10 cellular contexts compared by ENCODE assay signal in genomic region chr1:171141336-171142051, GRCh38. TPM values are rescaled to one million over a fixed set of nuclear protein-coding genes. Genes with fewer than 3 reads are reported as not detected.
DNase-seq lines count a peak whose midpoint lies in the region; ATAC-seq, FAIRE-seq and TF ChIP-seq lines count a peak whose summit lies in the region.
"Had no signal": no experiment of that assay in that cellular context is flagged by ENCODE, and none has a peak within 500 bp of the region (broad histone marks: within the 10 kb centered on the region; RNA-seq: fewer than 3 reads in every experiment).

No MANE protein-coding gene starts in this region.

- peaks cover 13% of the 10 kb centered on the region for H3K4me1 ChIP-seq in IMR-90 (ENCODE audit: control insufficient read depth, insufficient read depth, low read length)
- H3K4me1 ChIP-seq in HepG2 (ENCODE audit: insufficient read depth, low read length) = peaks cover 23% of the 10 kb centered on the region
- peaks cover 24% of the 10 kb centered on the region for H3K4me1 ChIP-seq in stomach smooth muscle (ENCODE audit: control insufficient read depth, insufficient read depth, low read length)

- no peaks in the 10 kb centered on the region for H4K20me1 ChIP-seq in IMR-90 (ENCODE audit: insufficient read depth, low read length)
- H4K20me1 ChIP-seq in HepG2 (ENCODE audit: insufficient read depth, low read length) = no peaks in the 10 kb centered on the region

- H3K36me3 ChIP-seq in IMR-90 (ENCODE audit: control insufficient read depth, insufficient read depth, low read length) (no peaks in the 10 kb centered on the region), HepG2 (replicated peaks in 1 of 2; ENCODE audit: control insufficient read depth in 1 of 2, insufficient read depth in 2 of 2, low read length in 2 of 2) (no peaks in the 10 kb centered on the region), stomach smooth muscle (ENCODE audit: control insufficient read depth in 2 of 2, insufficient read depth in 2 of 2, low read length in 2 of 2) (no peaks in the 10 kb centered on the region)

- FAIRE-seq in HepG2 (lab: Jason Lieb, UNC) = no peak
- FAIRE-seq: GM12892 had no signal

- H3K27me3 ChIP-seq in IMR-90 (ENCODE audit: control insufficient read depth, insufficient read depth, low read length) (no peaks in the 10 kb centered on the region), HepG2 (ENCODE audit: control insufficient read depth in 1 of 2, insufficient read depth in 2 of 2, low read length in 2 of 2) (no peaks in the 10 kb centered on the region), stomach smooth muscle (ENCODE audit: control insufficient read depth in 1 of 2, insufficient read depth in 2 of 2, low read length in 2 of 2) (no peaks in the 10 kb centered on the region)

- H3K9me3 ChIP-seq in IMR-90 (ENCODE audit: control insufficient read depth, insufficient read depth, low read length) = no peaks in the 10 kb centered on the region
- H3K9me3 ChIP-seq in HepG2 (ENCODE audit: low read length) = no peaks in the 10 kb centered on the region
- no peaks in the 10 kb centered on the region for H3K9me3 ChIP-seq in stomach smooth muscle (ENCODE audit: control insufficient read depth in 2 of 2, low read length in 2 of 2)

- H3K4me3 ChIP-seq in IMR-90 (ENCODE audit: insufficient read depth, low read depth, low read length) = no peak overlapping the region
- H3K4me3 ChIP-seq in choroid plexus epithelial cell (ENCODE audit: low read depth, low read length) = no peak overlapping the region
- no peak overlapping the region for H3K4me3 ChIP-seq in HepG2 (replicated peaks in 1 of 3; ENCODE audit: insufficient read depth in 1 of 3, low read depth in 2 of 3, low read length in 3 of 3)
- H3K4me3 ChIP-seq in stomach smooth muscle (ENCODE audit: low read length in 2 of 2) = peak overlapping the region in 1 of 2 donors; percentile 31

- TF ChIP-seq EP300 in HepG2 (IDR thresholded peaks at IDR 0.05; ENCODE audit: low read depth in 2 of 2, low read length in 2 of 2) (no peak), HepG2 (CRISPR knock-in tag; IDR thresholded peaks at IDR 0.05; ENCODE audit: borderline replicate concordance) (no peak)

- DNase-seq in IMR-90 (peak; percentile 96), choroid plexus epithelial cell (ENCODE audit: low read depth) (peak; percentile 98), HepG2 (ENCODE audit: low spot score) (no peak), cerebellum (ENCODE audit: low spot score) (no peak), NCI-H1417 treated with DMSO at 0.1 percent for 48 hours (lab: John Stamatoyannopoulos, UW) (no peak), NCI-H187 treated with DMSO at 0.1 percent for 48 hours (lab: John Stamatoyannopoulos, UW) (no peak), amygdala (lab: John Stamatoyannopoulos, UW) (no peak)

- in situ Hi-C loops in IMR-90 (cut with MboI; ENCODE audit: low sequenced_read_pairs) (no loop called here), HepG2 (cut with HindIII; ENCODE audit: extremely low pct_ligation_motif_present, low pct_unique_long_range_greater_than_20kb) (no loop called here)

- 0 out of 3 replicates have a peak overlapping the region, but pooled peaks have one; percentile 29 for H2BK15ac ChIP-seq in IMR-90 (ENCODE audit: low read depth, low read length)

- H2AK5ac ChIP-seq in IMR-90 (ENCODE audit: low read depth, low read length) = peak overlapping the region; percentile 31; the same call in 1 of the 2 replicates

- CTCF ChIA-PET in IMR-90 (lab: Yijun Ruan, JAX) = interaction anchor here (0.5 to 1.6 kb wide), 10 partner anchors 11 to 1592 kb away, joined by 3 to 6 read pairs (median 4); no protein-coding TSS in a partner anchor
- CTCF ChIA-PET in HepG2 (lab: Yijun Ruan, JAX; ENCODE audit: low intra/inter-chr PET ratio, low total read pairs) = no interaction called here

- intact Hi-C loops in IMR-90 (cut with micrococcal nuclease) (loop anchor here (1.0 to 5.0 kb wide), 7 partner anchors 8 to 171 kb away; partner anchors contain the start of gene FMO4), HepG2 (cut with micrococcal nuclease; ENCODE audit: unreplicated experiment) (no loop called here)

- H3K9me1 ChIP-seq in IMR-90 (ENCODE audit: insufficient read depth, low read length) = no peaks in the 10 kb centered on the region; the same call in 1 of the 2 replicates

- H4K91ac ChIP-seq in IMR-90 (ENCODE audit: insufficient read depth, low read depth, low read length) = peak overlapping the region; percentile 53

- peak overlapping the region; percentile 58 to 64; a peak in 3 of 4 replicates for H4K8ac ChIP-seq in IMR-90 (ENCODE audit: low read depth in 2 of 2, low read length in 2 of 2)

- peak overlapping the region; percentile 66; the same call in 1 of the 2 replicates for H3K14ac ChIP-seq in IMR-90 (replicated peaks; ENCODE audit: low read depth, low read length)

- POLR2A ChIA-PET in IMR-90 (lab: Charles Lee; ENCODE audit: unreplicated experiment) = interaction anchor here (0.8 to 1.3 kb wide), 2 partner anchors 14 to 60 kb away, joined by 3 to 4 read pairs; no protein-coding TSS in a partner anchor
- POLR2A ChIA-PET in HepG2 (lab: Yijun Ruan, JAX) = no interaction called here

- no CpG with 5 or more reads among the region's 4 CpGs for WGBS in IMR-90 (ENCODE audit: extremely low coverage in 2 of 2, insufficient read length in 1 of 2), 2 experiments
- 15% methylated on average over 3 of the region's 4 CpGs for WGBS in HepG2 (ENCODE audit: low lambda C conversion rate)

- H3K79me1 ChIP-seq in IMR-90 (ENCODE audit: low read depth in 1 of 2, low read length in 2 of 2) = no peaks in the 10 kb centered on the region

- peak; percentile 93 for ATAC-seq in IMR-90 (ENCODE audit: low read depth)
- ATAC-seq in HepG2 = peak; percentile 69

- no peaks in the 10 kb centered on the region for H3K79me2 ChIP-seq in HepG2 (ENCODE audit: insufficient read depth, low read length)

- peak overlapping the region; percentile 41 for H3K4me2 ChIP-seq in IMR-90 (ENCODE audit: low read depth, low read length)
- H3K4me2 ChIP-seq in HepG2 (ENCODE audit: low read depth, low read length) = 0 out of 2 replicates have a peak overlapping the region, but pooled peaks have one; percentile 20

- H2BK20ac ChIP-seq in IMR-90 (ENCODE audit: low read depth, low read length) = peak overlapping the region; percentile 68; the same call in 1 of the 2 replicates

- TF ChIP-seq RAD21 in IMR-90 (IDR thresholded peaks at IDR 0.05; ENCODE audit: low read length) (no peak; the same call in 1 of the 2 replicates), HepG2 (CRISPR knock-in tag; IDR thresholded peaks at IDR 0.05) (no peak)

- TF ChIP-seq CTCF in IMR-90 (conservative IDR thresholded peaks at IDR 0.05; ENCODE audit: low read depth, low read length) (peak; percentile 44), choroid plexus epithelial cell (conservative IDR thresholded peaks at IDR 0.05; ENCODE audit: low read depth, low read length) (peak; percentile 72), HepG2 (CRISPR knock-in tag; IDR thresholded peaks at IDR 0.05) (no peak)

- no peak overlapping the region; the same call in 1 of the 2 replicates for H3K56ac ChIP-seq in IMR-90 (ENCODE audit: extremely low read depth, insufficient read depth, low read length)

- H2AK9ac ChIP-seq in IMR-90 (replicated peaks; ENCODE audit: low read depth, low read length, poor library complexity) = no peak overlapping the region

- H3K9ac ChIP-seq in IMR-90 (ENCODE audit: low read depth, low read length) = peak overlapping the region; percentile 57
- H3K9ac ChIP-seq in HepG2 (ENCODE audit: insufficient read depth, low read depth, low read length) = no peak overlapping the region
- no peak overlapping the region for H3K9ac ChIP-seq in stomach smooth muscle (ENCODE audit: low read length in 2 of 2)

- H2AFZ ChIP-seq in IMR-90 (replicated peaks; ENCODE audit: low read length, poor library complexity) (no peak overlapping the region), HepG2 (ENCODE audit: low read length) (no peak overlapping the region)

- H4K5ac ChIP-seq in IMR-90 (ENCODE audit: low read depth, low read length) = peak overlapping the region; percentile 92

- H2BK5ac ChIP-seq in IMR-90 (ENCODE audit: low read depth, low read length, poor library complexity, severe bottlenecking) = peak overlapping the region; percentile 70

- BruUV-seq in IMR-90 (replicated peaks; lab: Mats Ljungman, UMichigan) (no TSS peak), HepG2 (replicated peaks; lab: Mats Ljungman, UMichigan) (no TSS peak)

- dilution Hi-C loops in IMR-90 (cut with HindIII; ENCODE audit: low sequenced_read_pairs, unreplicated experiment) = no loop called here

- no peak for TF ChIP-seq POLR2A in IMR-90 (IDR thresholded peaks at IDR 0.05; ENCODE audit: low read depth, low read length)
- no peak for TF ChIP-seq POLR2A in HepG2 (IDR thresholded peaks at IDR 0.05; ENCODE audit: insufficient read depth in 1 of 2, low read depth in 2 of 2, low read length in 2 of 2)

- H3K27ac ChIP-seq in IMR-90 (ENCODE audit: insufficient read depth, low read length) = peak overlapping the region; percentile 88
- peak overlapping the region; percentile 44 for H3K27ac ChIP-seq in HepG2 (ENCODE audit: extremely low read length, insufficient read depth, low read length)
- H3K27ac ChIP-seq in stomach smooth muscle (ENCODE audit: low read length) = peak overlapping the region; percentile 74

- peak overlapping the region; percentile 34 for H3K18ac ChIP-seq in IMR-90 (ENCODE audit: low read depth, low read length)

- peak overlapping the region; percentile 64 for H2BK120ac ChIP-seq in IMR-90 (ENCODE audit: low read depth, low read length)

- peak overlapping the region; percentile 52; the same call in 1 of the 2 replicates for H3K4ac ChIP-seq in IMR-90 (ENCODE audit: low read depth, low read length)

- peak overlapping the region; percentile 54; the same call in 1 of the 2 replicates for H3K23ac ChIP-seq in IMR-90 (ENCODE audit: low read depth, low read length)

RNA-seq across cellular contexts. Expression of gene FMO2, which starts 43.6 kb away (rescaled TPM):
- total RNA-seq in IMR-90 (2012; rRNA removed) = under 0.01 TPM in 2 replicates
- 0.05 TPM in 1 of 2 replicates, not detected in the other for polyA plus RNA-seq in IMR-90 (2012; rRNA removed)
- 0.01 TPM in 1 of 2 replicates, not detected in the other for polyA plus RNA-seq in IMR-90 (2012; cell fraction: cytosol; rRNA removed)
- 0.56 TPM in 1 of 2 replicates, not detected in the other for polyA plus RNA-seq in IMR-90 (2012; cell fraction: nucleus; rRNA removed; ENCODE audit: low replicate concordance)
- not detected in 2 replicates for total RNA-seq in HepG2 (2016; rRNA removed; fragmentation: Illumina TruSeq; extraction: Trizol)
- not detected in 2 replicates for total RNA-seq in HepG2 (2016; cell fraction: cytosol; rRNA removed; fragmentation: Illumina TruSeq; extraction: Trizol; ENCODE audit: low read depth)
- total RNA-seq in HepG2 (2016; cell fraction: insoluble cytoplasmic fraction; rRNA removed; fragmentation: Illumina TruSeq; extraction: Trizol) = not detected in 2 replicates
- not detected in 2 replicates for total RNA-seq in HepG2 (2016; cell fraction: membrane; rRNA removed; fragmentation: Illumina TruSeq; extraction: Trizol)
- total RNA-seq in HepG2 (2016; cell fraction: nucleus; rRNA removed; fragmentation: Illumina TruSeq; extraction: Trizol) = not detected in 2 replicates
- polyA plus RNA-seq in HepG2 (2011; rRNA removed) = not detected in 2 replicates
- not detected in 2 replicates for polyA plus RNA-seq in HepG2 (2011; cell fraction: cytosol; rRNA removed)
- polyA plus RNA-seq in HepG2 (2011; cell fraction: nucleus; rRNA removed) = not detected in 2 replicates
- polyA plus RNA-seq in HepG2 (2012) = not detected in 2 replicates
- polyA plus RNA-seq in HepG2 (2016; cell fraction: cytosol; fragmentation: Illumina TruSeq; extraction: Trizol; ENCODE audit: low read depth) = not detected in 2 replicates
- polyA plus RNA-seq in HepG2 (2016; cell fraction: insoluble cytoplasmic fraction; fragmentation: Illumina TruSeq; extraction: Trizol; ENCODE audit: low read depth) = not detected in 2 replicates
- polyA plus RNA-seq in HepG2 (2016; cell fraction: membrane; fragmentation: Illumina TruSeq; extraction: Trizol; ENCODE audit: low read depth) = not detected in 2 replicates
- not detected in 2 replicates for polyA plus RNA-seq in HepG2 (2016; cell fraction: nucleus; fragmentation: Illumina TruSeq; extraction: Trizol; ENCODE audit: insufficient read depth, low read depth)
- not detected in 2 replicates for polyA minus RNA-seq in HepG2 (2011; rRNA and poly(A)+ RNA removed; ENCODE audit: low replicate concordance)
- polyA minus RNA-seq in HepG2 (2011; cell fraction: cytosol; rRNA and poly(A)+ RNA removed) = not detected in 2 replicates
- not detected in 2 replicates for polyA minus RNA-seq in HepG2 (2011; cell fraction: nucleus; rRNA and poly(A)+ RNA removed)
- total RNA-seq in cerebellum = 0.36 TPM
- total RNA-seq: mononuclear cell had no signal

RNA-seq across cellular contexts. Expression of gene FMO3, which starts 50.8 kb away (rescaled TPM):
- total RNA-seq in IMR-90 (2012; rRNA removed) = under 0.01 TPM in 1 of 2 replicates, not detected in the other
- 0.04 and 0.10 TPM in 2 replicates for polyA plus RNA-seq in IMR-90 (2012; rRNA removed)
- 0.03 TPM in 2 replicates for polyA plus RNA-seq in IMR-90 (2012; cell fraction: cytosol; rRNA removed)
- 0.09 TPM in 1 of 2 replicates, not detected in the other for polyA plus RNA-seq in IMR-90 (2012; cell fraction: nucleus; rRNA removed; ENCODE audit: low replicate concordance)
- not detected in 2 replicates for total RNA-seq in HepG2 (2016; rRNA removed; fragmentation: Illumina TruSeq; extraction: Trizol)
- not detected in 2 replicates for total RNA-seq in HepG2 (2016; cell fraction: cytosol; rRNA removed; fragmentation: Illumina TruSeq; extraction: Trizol; ENCODE audit: low read depth)
- not detected in 2 replicates for total RNA-seq in HepG2 (2016; cell fraction: insoluble cytoplasmic fraction; rRNA removed; fragmentation: Illumina TruSeq; extraction: Trizol)
- total RNA-seq in HepG2 (2016; cell fraction: membrane; rRNA removed; fragmentation: Illumina TruSeq; extraction: Trizol) = not detected in 2 replicates
- total RNA-seq in HepG2 (2016; cell fraction: nucleus; rRNA removed; fragmentation: Illumina TruSeq; extraction: Trizol) = not detected in 2 replicates
- not detected in 2 replicates for polyA plus RNA-seq in HepG2 (2011; rRNA removed)
- polyA plus RNA-seq in HepG2 (2011; cell fraction: cytosol; rRNA removed) = not detected in 2 replicates
- polyA plus RNA-seq in HepG2 (2011; cell fraction: nucleus; rRNA removed) = not detected in 2 replicates
- polyA plus RNA-seq in HepG2 (2012) = not detected in 2 replicates
- not detected in 2 replicates for polyA plus RNA-seq in HepG2 (2016; cell fraction: cytosol; fragmentation: Illumina TruSeq; extraction: Trizol; ENCODE audit: low read depth)
- polyA plus RNA-seq in HepG2 (2016; cell fraction: insoluble cytoplasmic fraction; fragmentation: Illumina TruSeq; extraction: Trizol; ENCODE audit: low read depth) = not detected in 2 replicates
- not detected in 2 replicates for polyA plus RNA-seq in HepG2 (2016; cell fraction: membrane; fragmentation: Illumina TruSeq; extraction: Trizol; ENCODE audit: low read depth)
- not detected in 2 replicates for polyA plus RNA-seq in HepG2 (2016; cell fraction: nucleus; fragmentation: Illumina TruSeq; extraction: Trizol; ENCODE audit: insufficient read depth, low read depth)
- not detected in 2 replicates for polyA minus RNA-seq in HepG2 (2011; rRNA and poly(A)+ RNA removed; ENCODE audit: low replicate concordance)
- polyA minus RNA-seq in HepG2 (2011; cell fraction: cytosol; rRNA and poly(A)+ RNA removed) = not detected in 2 replicates
- polyA minus RNA-seq in HepG2 (2011; cell fraction: nucleus; rRNA and poly(A)+ RNA removed) = not detected in 2 replicates
- not detected for total RNA-seq in cerebellum
- total RNA-seq: mononuclear cell had no signal

Comparison
In these comparisons a context has a peak if more than half of its experiments do, and no peak if none do; other contexts are left out.
1. DNase-seq: peak in IMR-90 (single experiment) and choroid plexus epithelial cell (single experiment); none in HepG2 (single experiment), cerebellum (single experiment), NCI-H1417 treated with DMSO at 0.1 percent for 48 hours (single experiment), NCI-H187 treated with DMSO at 0.1 percent for 48 hours (single experiment) and amygdala (0 of 56).
2. Peak in every context shown above with its lines, with median percentiles within 50 percentile points of each other: H3K27ac ChIP-seq.